21 cellular contexts compared by ENCODE assay signal in genomic region chr4:95439896-95440295, GRCh38.
A peak's percentile ranks its signal among the peaks of the same experiment; 100 is the strongest.
DNase-seq lines count a peak whose midpoint lies in the region; ATAC-seq, FAIRE-seq and TF ChIP-seq lines count a peak whose summit lies in the region.
"Had no signal": no experiment of that assay in that cellular context is flagged by ENCODE, and none has a peak within 500 bp of the region (broad histone marks: within the 10 kb centered on the region; RNA-seq: fewer than 3 reads in every experiment).

No MANE protein-coding gene starts in this region.

- no peak overlapping the region for H4K91ac ChIP-seq in neuronal stem cell (ENCODE audit: low read depth, low read length, poor library complexity)

- no peak overlapping the region for H3K18ac ChIP-seq in neuronal stem cell (ENCODE audit: low read length)

- WGBS in hepatocyte (ENCODE audit: low lambda C conversion rate, missing lambda C conversion rate) = 52% methylated on average over 4 of the region's 4 CpGs
- WGBS in neuronal stem cell (ENCODE audit: extremely low coverage in 2 of 2, insufficient read length in 2 of 2, insufficient replicate concordance in 1 of 2), 2 donors = no CpG with 5 or more reads among the region's 4 CpGs

- no peak overlapping the region for H2AFZ ChIP-seq in hepatocyte
- H2AFZ ChIP-seq in neuronal stem cell (ENCODE audit: low read length) = no peak overlapping the region

- H3K9me2 ChIP-seq in hepatocyte (replicated peaks; ENCODE audit: insufficient read depth) = no peaks in the 10 kb centered on the region

- no peak overlapping the region for H2BK15ac ChIP-seq in neuronal stem cell (ENCODE audit: low read length)

- H3K4me2 ChIP-seq in hepatocyte (no peak overlapping the region), neuronal stem cell (ENCODE audit: insufficient read depth, low read length, poor library complexity, severe bottlenecking) (no peak overlapping the region)
- H3K4me2 ChIP-seq: A549 had no signal

- H3K27me3 ChIP-seq in hepatocyte (no peaks in the 10 kb centered on the region), neuronal stem cell (ENCODE audit: control insufficient read depth in 3 of 3, insufficient read depth in 3 of 3, low read depth in 1 of 3, low read length in 3 of 3) (peaks cover 0 to 21% (median 0%) of the 10 kb centered on the region in 3 experiments)

- no peaks in the 10 kb centered on the region for H4K20me1 ChIP-seq in hepatocyte (ENCODE audit: insufficient read depth, poor library complexity, severe bottlenecking)

- no peak overlapping the region for H2BK12ac ChIP-seq in neuronal stem cell (ENCODE audit: low read length)

- H2AK5ac ChIP-seq in neuronal stem cell (ENCODE audit: low read depth, low read length) = no peak overlapping the region

- no peak overlapping the region for H3K14ac ChIP-seq in neuronal stem cell (ENCODE audit: low read length)

- H3K4me3 ChIP-seq in HEK293 (ENCODE audit: low read depth, low read length) = no peak overlapping the region
- H3K4me3 ChIP-seq in hepatocyte = no peak overlapping the region
- H3K4me3 ChIP-seq in neuronal stem cell (ENCODE audit: low read length in 2 of 2) = no peak overlapping the region
- H3K4me3 ChIP-seq: A549, SJCRH30 had no signal

- H3K23ac ChIP-seq in neuronal stem cell (ENCODE audit: low read depth, low read length, poor library complexity) = no peak overlapping the region

- H3K79me1 ChIP-seq in neuronal stem cell (ENCODE audit: low read depth, low read length) = no peaks in the 10 kb centered on the region

- DNase-seq in NCI-H748 treated with DMSO at 0.1 percent for 48 hours (lab: John Stamatoyannopoulos, UW) (peak; percentile 16), hepatocyte (ENCODE audit: low spot score) (no peak), neuronal stem cell (ENCODE audit: low spot score) (no peak), superior temporal gyrus (ENCODE audit: extremely low spot score) (no peak), DMS153 (lab: John Stamatoyannopoulos, UW) (no peak), urothelium cell line (ENCODE audit: low spot score) (no peak)
- DNase-seq: EL, GOT3, KG1, NCI-H1048, NCI-H146, NCI-H2107, NCI-H446, NCI-H774, PC-3 had no signal

- POLR2A ChIA-PET in HEK293 (lab: Yijun Ruan, JAX) = no interaction called here

- H3K27ac ChIP-seq in HEK293 (ENCODE audit: extremely low read depth, low read depth, low read length) (no peak overlapping the region), hepatocyte (peak overlapping the region; percentile 15), neuronal stem cell (replicated peaks; ENCODE audit: low read length) (peak overlapping the region; percentile 42)
- H3K27ac ChIP-seq: A549, RWPE1, SJCRH30 had no signal

- H3K79me2 ChIP-seq in hepatocyte = no peaks in the 10 kb centered on the region

- no peaks in the 10 kb centered on the region for H3K36me3 ChIP-seq in HEK293 (ENCODE audit: control insufficient read depth in 2 of 2, insufficient read depth in 1 of 2, low read length in 2 of 2)
- H3K36me3 ChIP-seq in hepatocyte (replicated peaks; ENCODE audit: insufficient read depth, low read depth) = no peaks in the 10 kb centered on the region
- no peaks in the 10 kb centered on the region for H3K36me3 ChIP-seq in neuronal stem cell (replicated peaks in 1 of 2; ENCODE audit: control insufficient read depth in 2 of 2, insufficient read depth in 2 of 2, low read length in 2 of 2)
- H3K36me3 ChIP-seq: SJCRH30 had no signal

- no peak overlapping the region for H3K9ac ChIP-seq in neuronal stem cell (ENCODE audit: low read depth, low read length, poor library complexity)

- H3K4me1 ChIP-seq in HEK293 (ENCODE audit: control insufficient read depth, insufficient read depth, low read length) = no peaks in the 10 kb centered on the region
- no peaks in the 10 kb centered on the region for H3K4me1 ChIP-seq in hepatocyte (ENCODE audit: insufficient read depth)
- peaks cover 6 to 20% of the 10 kb centered on the region in 2 donors for H3K4me1 ChIP-seq in neuronal stem cell (ENCODE audit: control insufficient read depth in 2 of 2, insufficient read depth in 1 of 2, low read depth in 1 of 2, low read length in 2 of 2)
- H3K4me1 ChIP-seq: A549, SJCRH30 had no signal

- no peak for FAIRE-seq in urothelium cell line (lab: Jason Lieb, UNC)
- FAIRE-seq: A549, HepG2 had no signal

- CTCF ChIA-PET in HEK293 (lab: Yijun Ruan, JAX) = no interaction called here

- no peak overlapping the region for H3K4ac ChIP-seq in neuronal stem cell (ENCODE audit: low read length)

- no peak overlapping the region for H4K8ac ChIP-seq in neuronal stem cell (ENCODE audit: low read depth, low read length)

- no peak overlapping the region for H2BK120ac ChIP-seq in neuronal stem cell (ENCODE audit: low read depth, low read length)

- no peak for ATAC-seq in HG03442 (IDR thresholded peaks at IDR 0.05; ENCODE audit: unreplicated experiment)
- ATAC-seq: A549, HepG2, PC-3 had no signal

- TF ChIP-seq CTCF in HEK293 (tag by site-specific recombination; IDR thresholded peaks at IDR 0.05) (no peak), hepatocyte (IDR thresholded peaks at IDR 0.05; ENCODE audit: poor library complexity) (no peak)

- H3K9me3 ChIP-seq in HEK293 (ENCODE audit: control insufficient read depth, insufficient read depth, low read depth, low read length) (no peaks in the 10 kb centered on the region), hepatocyte (ENCODE audit: low read depth) (no peaks in the 10 kb centered on the region), neuronal stem cell (replicated peaks in 1 of 2; ENCODE audit: control insufficient read depth in 2 of 2, insufficient read depth in 1 of 2, low read depth in 1 of 2, low read length in 2 of 2) (peaks cover 0 to 2% of the 10 kb centered on the region in 2 donors)
- H3K9me3 ChIP-seq: A549, SJCRH30 had no signal

- H2BK5ac ChIP-seq in neuronal stem cell (ENCODE audit: low read length) = no peak overlapping the region

TF ChIP-seq in HEK293, 187 proteins besides CTCF, POLR2A, EP300 and RAD21:
- TF ChIP-seq, protein P1, sequence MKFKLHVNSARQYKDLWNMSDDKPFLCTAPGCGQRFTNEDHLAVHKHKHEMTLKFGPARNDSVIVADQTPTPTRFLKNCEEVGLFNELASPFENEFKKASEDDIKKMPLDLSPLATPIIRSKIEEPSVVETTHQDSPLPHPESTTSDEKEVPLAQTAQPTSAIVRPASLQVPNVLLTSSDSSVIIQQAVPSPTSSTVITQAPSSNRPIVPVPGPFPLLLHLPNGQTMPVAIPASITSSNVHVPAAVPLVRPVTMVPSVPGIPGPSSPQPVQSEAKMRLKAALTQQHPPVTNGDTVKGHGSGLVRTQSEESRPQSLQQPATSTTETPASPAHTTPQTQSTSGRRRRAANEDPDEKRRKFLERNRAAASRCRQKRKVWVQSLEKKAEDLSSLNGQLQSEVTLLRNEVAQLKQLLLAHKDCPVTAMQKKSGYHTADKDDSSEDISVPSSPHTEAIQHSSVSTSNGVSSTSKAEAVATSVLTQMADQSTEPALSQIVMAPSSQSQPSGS (tag by site-specific recombination; IDR thresholded peaks at IDR 0.05; ENCODE audit: low read depth) = no peak
- peak; percentile 58; the same call in 1 of the 2 replicates for TF ChIP-seq SCRT1 (tag by site-specific recombination; IDR thresholded peaks at IDR 0.05; ENCODE audit: borderline replicate concordance)
- TF ChIP-seq, protein P2, sequence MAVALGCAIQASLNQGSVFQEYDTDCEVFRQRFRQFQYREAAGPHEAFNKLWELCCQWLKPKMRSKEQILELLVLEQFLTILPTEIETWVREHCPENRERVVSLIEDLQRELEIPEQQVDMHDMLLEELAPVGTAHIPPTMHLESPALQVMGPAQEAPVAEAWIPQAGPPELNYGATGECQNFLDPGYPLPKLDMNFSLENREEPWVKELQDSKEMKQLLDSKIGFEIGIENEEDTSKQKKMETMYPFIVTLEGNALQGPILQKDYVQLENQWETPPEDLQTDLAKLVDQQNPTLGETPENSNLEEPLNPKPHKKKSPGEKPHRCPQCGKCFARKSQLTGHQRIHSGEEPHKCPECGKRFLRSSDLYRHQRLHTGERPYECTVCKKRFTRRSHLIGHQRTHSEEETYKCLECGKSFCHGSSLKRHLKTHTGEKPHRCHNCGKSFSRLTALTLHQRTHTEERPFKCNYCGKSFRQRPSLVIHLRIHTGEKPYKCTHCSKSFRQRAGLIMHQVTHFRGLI (tag by site-specific recombination; IDR thresholded peaks at IDR 0.05) = no peak
- peak; percentile 93 for TF ChIP-seq SCRT2 (tag by site-specific recombination; IDR thresholded peaks at IDR 0.05)
- no peak for TF ChIP-seq GLI2 (tag by site-specific recombination; IDR thresholded peaks at IDR 0.05; ENCODE audit: borderline replicate concordance, low read depth)
